10 cellular contexts compared by ENCODE assay signal in genomic region chr1:151840421-151840820, GRCh38. TPM values are rescaled to one million over a fixed set of nuclear protein-coding genes. Genes with fewer than 3 reads are reported as not detected.
DNase-seq lines count a peak whose midpoint lies in the region; ATAC-seq, FAIRE-seq and TF ChIP-seq lines count a peak whose summit lies in the region.
"Had no signal": no experiment of that assay in that cellular context is flagged by ENCODE, and none has a peak within 500 bp of the region (broad histone marks: within the 10 kb centered on the region; RNA-seq: fewer than 3 reads in every experiment).

No MANE protein-coding gene starts in this region.

- no peak for DNase-seq in activated CD8-positive, alpha-beta memory T cell treated with anti-CD3 and anti-CD28 coated beads, Interleukin-2, amount 10 ng/mL, durations not matched to agents 7 days and 5 days
- no peak for DNase-seq in activated CD8-positive, alpha-beta memory T cell treated with anti-CD3 and anti-CD28 coated beads for 24 hours
- no peak for DNase-seq in activated naive CD8-positive, alpha-beta T cell treated with anti-CD3 and anti-CD28 coated beads for 36 hours
- DNase-seq in keratinocyte (ENCODE audit: low read depth, low spot score) (no peak), suprapubic skin (ENCODE audit: low spot score in 2 of 2) (no peak), NCI-H82 treated with DMSO at 0.1 percent for 48 hours (lab: John Stamatoyannopoulos, UW; ENCODE audit: unreplicated experiment) (no peak)

- H3K9ac ChIP-seq in keratinocyte (ENCODE audit: control insufficient read depth, extremely low read depth, insufficient read depth, low read length): peak overlapping the region; percentile 80

- H3K4me1 ChIP-seq in keratinocyte (ENCODE audit: control insufficient read depth, extremely low read depth, insufficient read depth, low read length) (peaks cover 31% of the 10 kb centered on the region), suprapubic skin (peaks cover 48% of the 10 kb centered on the region)

- dilution Hi-C loops in keratinocyte (cut with MboI; ENCODE audit: extremely low pct_ligation_motif_present, low sequenced_read_pairs): no loop called here

- H3K4me2 ChIP-seq in keratinocyte (ENCODE audit: control insufficient read depth, extremely low read depth, insufficient read depth, low read depth, low read length): peak overlapping the region; percentile 84

- TF ChIP-seq EP300 in suprapubic skin (IDR thresholded peaks at IDR 0.05): no peak

- TF ChIP-seq CTCF in keratinocyte (optimal IDR thresholded peaks at IDR 0.05 in 1 of 3, IDR thresholded peaks at IDR 0.05 in 1 of 3, conservative IDR thresholded peaks at IDR 0.05 in 1 of 3; ENCODE audit: extremely low read depth in 1 of 3, insufficient read depth in 2 of 3, low read length in 3 of 3) (no peak), suprapubic skin (IDR thresholded peaks at IDR 0.05) (no peak)

- H3K4me3 ChIP-seq in keratinocyte (ENCODE audit: control insufficient read depth in 2 of 3, extremely low read depth in 1 of 3, insufficient read depth in 2 of 3, low read depth in 1 of 3, low read length in 3 of 3) (peak overlapping the region; percentile 44 to 66 (median 60)), suprapubic skin (peak overlapping the region; percentile 48)

- peaks cover 1% of the 10 kb centered on the region for H3K36me3 Mint-ChIP-seq in activated CD8-positive, alpha-beta memory T cell treated with anti-CD3 and anti-CD28 coated beads, Interleukin-2, amount 10 ng/mL, durations not matched to agents 7 days and 5 days
- peaks cover 19% of the 10 kb centered on the region for H3K36me3 Mint-ChIP-seq in activated naive CD8-positive, alpha-beta T cell treated with anti-CD3 and anti-CD28 coated beads for 36 hours

- no peak for FAIRE-seq in keratinocyte (lab: Jason Lieb, UNC)
- FAIRE-seq: HTR-8/SVneo had no signal

- peak overlapping the region; percentile 62 for H2AFZ ChIP-seq in keratinocyte (ENCODE audit: control insufficient read depth, low read length)

- peak overlapping the region; percentile 79 for H3K4me3 Mint-ChIP-seq in activated CD8-positive, alpha-beta memory T cell treated with anti-CD3 and anti-CD28 coated beads, Interleukin-2, amount 10 ng/mL, durations not matched to agents 7 days and 5 days
- peak overlapping the region; percentile 82 for H3K4me3 Mint-ChIP-seq in activated naive CD8-positive, alpha-beta T cell treated with anti-CD3 and anti-CD28 coated beads for 36 hours

- H3K27ac Mint-ChIP-seq in activated CD8-positive, alpha-beta memory T cell treated with anti-CD3 and anti-CD28 coated beads, Interleukin-2, amount 10 ng/mL, durations not matched to agents 7 days and 5 days: peak overlapping the region; percentile 71
- no peak overlapping the region for H3K27ac Mint-ChIP-seq in activated naive CD8-positive, alpha-beta T cell treated with anti-CD3 and anti-CD28 coated beads for 36 hours

- H3K9me3 Mint-ChIP-seq in activated CD8-positive, alpha-beta memory T cell treated with anti-CD3 and anti-CD28 coated beads, Interleukin-2, amount 10 ng/mL, durations not matched to agents 7 days and 5 days (ENCODE audit: low read depth): no peaks in the 10 kb centered on the region
- H3K9me3 Mint-ChIP-seq in activated naive CD8-positive, alpha-beta T cell treated with anti-CD3 and anti-CD28 coated beads for 36 hours: no peaks in the 10 kb centered on the region

- ATAC-seq in activated CD8-positive, alpha-beta memory T cell treated with anti-CD3 and anti-CD28 coated beads, Interleukin-2, amount 10 ng/mL, durations not matched to agents 7 days and 5 days: no peak
- ATAC-seq in HG03039 (IDR thresholded peaks at IDR 0.05; ENCODE audit: unreplicated experiment): no peak
- no peak for ATAC-seq in GM19035 (IDR thresholded peaks at IDR 0.05; ENCODE audit: unreplicated experiment)

- H3K27me3 ChIP-seq in keratinocyte (ENCODE audit: control insufficient read depth, extremely low read depth, insufficient read depth, low read length) (no peaks in the 10 kb centered on the region), suprapubic skin (peaks cover 12% of the 10 kb centered on the region)

- H3K36me3 ChIP-seq in keratinocyte (ENCODE audit: control insufficient read depth in 2 of 2, extremely low read depth in 1 of 2, insufficient read depth in 2 of 2, low read length in 2 of 2) (no peaks in the 10 kb centered on the region), suprapubic skin (no peaks in the 10 kb centered on the region)

- no peak for TF ChIP-seq POLR2A in suprapubic skin (IDR thresholded peaks at IDR 0.05)

- peaks cover 35% of the 10 kb centered on the region for H3K4me1 Mint-ChIP-seq in activated CD8-positive, alpha-beta memory T cell treated with anti-CD3 and anti-CD28 coated beads, Interleukin-2, amount 10 ng/mL, durations not matched to agents 7 days and 5 days
- H3K4me1 Mint-ChIP-seq in activated naive CD8-positive, alpha-beta T cell treated with anti-CD3 and anti-CD28 coated beads for 36 hours: peaks cover 33% of the 10 kb centered on the region

- CTCF ChIA-PET in activated CD8-positive, alpha-beta memory T cell treated with anti-CD3 and anti-CD28 coated beads, Interleukin-2, amount 10 ng/mL, durations not matched to agents 7 days and 5 days (lab: Charles Lee): interaction anchor here (0.6 to 1.8 kb wide), 8 partner anchors 8 to 308 kb away, joined by 3 to 8 read pairs (median 3); partner anchors contain the start of gene MRPL9

- H3K27ac ChIP-seq in keratinocyte (ENCODE audit: control insufficient read depth, insufficient read depth, low read length) (peak overlapping the region; percentile 83), suprapubic skin (peak overlapping the region; percentile 91)

- peaks cover 2% of the 10 kb centered on the region for H3K27me3 Mint-ChIP-seq in activated CD8-positive, alpha-beta memory T cell treated with anti-CD3 and anti-CD28 coated beads, Interleukin-2, amount 10 ng/mL, durations not matched to agents 7 days and 5 days
- no peaks in the 10 kb centered on the region for H3K27me3 Mint-ChIP-seq in activated naive CD8-positive, alpha-beta T cell treated with anti-CD3 and anti-CD28 coated beads for 36 hours

- no peaks in the 10 kb centered on the region for H3K79me2 ChIP-seq in keratinocyte (ENCODE audit: control insufficient read depth, insufficient read depth, low read length)

- H3K9me3 ChIP-seq in keratinocyte (ENCODE audit: control insufficient read depth, low read depth, low read length): no peaks in the 10 kb centered on the region
- H3K9me3 ChIP-seq in suprapubic skin: no peaks in the 10 kb centered on the region

- H3K9me1 ChIP-seq in keratinocyte (ENCODE audit: control insufficient read depth, extremely low read depth, insufficient read depth, low read length): peaks cover 2% of the 10 kb centered on the region

- H4K20me1 ChIP-seq in keratinocyte (ENCODE audit: control insufficient read depth, extremely low read depth, insufficient read depth, low read length): no peaks in the 10 kb centered on the region

RNA-seq across cellular contexts. Expression of gene C2CD4D, which starts 0.8 kb away (rescaled TPM):
- under 1 TPM; 0.33 to 0.96 TPM for total RNA-seq in activated CD8-positive, alpha-beta memory T cell treated with anti-CD3 and anti-CD28 coated beads, Interleukin-2, amount 10 ng/mL, durations not matched to agents 7 days and 5 days
- under 1 TPM; 0.68 to 0.76 TPM for total RNA-seq in activated naive CD8-positive, alpha-beta T cell treated with anti-CD3 and anti-CD28 coated beads for 36 hours
- polyA plus RNA-seq in keratinocyte: 0.05 to 0.08 TPM (median 0.05 TPM) in 3 replicates
- polyA plus RNA-seq in keratinocyte (2011; ENCODE audit: low read depth): not detected
- 0.05 TPM in 1 of 2 replicates, not detected in the other for polyA plus RNA-seq in keratinocyte (2011; cell fraction: cytosol; rRNA removed)
- 0.08 and 0.09 TPM in 2 replicates for polyA plus RNA-seq in keratinocyte (2011; cell fraction: nucleus; rRNA removed)
- polyA plus RNA-seq in keratinocyte (2012; ENCODE audit: low replicate concordance): 0.17 and 0.27 TPM in 2 replicates
- not detected in 3 replicates for polyA minus RNA-seq in keratinocyte
- not detected for polyA minus RNA-seq in keratinocyte (2011; cell fraction: cytosol; rRNA and poly(A)+ RNA removed)
- polyA minus RNA-seq in keratinocyte (2011; cell fraction: nucleus; rRNA and poly(A)+ RNA removed): not detected in 2 replicates
- total RNA-seq in suprapubic skin: 1 to 10 TPM in 3 of 4 donors, under 1 TPM in 1; 0.68 to 7.3 (median 2.1) TPM

RNA-seq across cellular contexts. Expression of gene RORC, which starts 8.8 kb away (rescaled TPM):
- 1 to 10 TPM in 1 of 2 experiments, under 1 TPM in 1; 0.30 to 1.3 TPM for total RNA-seq in activated CD8-positive, alpha-beta memory T cell treated with anti-CD3 and anti-CD28 coated beads, Interleukin-2, amount 10 ng/mL, durations not matched to agents 7 days and 5 days
- under 1 TPM; 0.06 to 0.12 TPM for total RNA-seq in activated naive CD8-positive, alpha-beta T cell treated with anti-CD3 and anti-CD28 coated beads for 36 hours
- polyA plus RNA-seq in keratinocyte: 0.05 to 0.13 TPM (median 0.12 TPM) in 3 replicates
- 0.77 TPM for polyA plus RNA-seq in keratinocyte (2011; ENCODE audit: low read depth)
- 0.07 and 0.16 TPM in 2 replicates for polyA plus RNA-seq in keratinocyte (2011; cell fraction: cytosol; rRNA removed)
- polyA plus RNA-seq in keratinocyte (2011; cell fraction: nucleus; rRNA removed): 0.17 and 0.22 TPM in 2 replicates
- 2.3 TPM in 1 of 2 replicates, not detected in the other for polyA plus RNA-seq in keratinocyte (2012; ENCODE audit: low replicate concordance)
- 0.10 to 0.98 TPM (median 0.10 TPM) in 3 replicates for polyA minus RNA-seq in keratinocyte
- polyA minus RNA-seq in keratinocyte (2011; cell fraction: cytosol; rRNA and poly(A)+ RNA removed): 0.96 TPM
- polyA minus RNA-seq in keratinocyte (2011; cell fraction: nucleus; rRNA and poly(A)+ RNA removed): 0.54 TPM in 1 of 2 replicates, not detected in the other
- 10 to 100 TPM; 29.0 to 73.8 (median 43.0) TPM for total RNA-seq in suprapubic skin

RNA-seq across cellular contexts. Expression of gene THEM5, which starts 13.1 kb away (rescaled TPM):
- total RNA-seq in activated CD8-positive, alpha-beta memory T cell treated with anti-CD3 and anti-CD28 coated beads, Interleukin-2, amount 10 ng/mL, durations not matched to agents 7 days and 5 days: not detected
- total RNA-seq in activated naive CD8-positive, alpha-beta T cell treated with anti-CD3 and anti-CD28 coated beads for 36 hours: not detected
- 0.18 to 0.61 TPM (median 0.19 TPM) in 3 replicates for polyA plus RNA-seq in keratinocyte
- 6.4 TPM for polyA plus RNA-seq in keratinocyte (2011; ENCODE audit: low read depth)
- 0.10 TPM in 1 of 2 replicates, not detected in the other for polyA plus RNA-seq in keratinocyte (2011; cell fraction: cytosol; rRNA removed)
- 0.33 TPM in 1 of 2 replicates, not detected in the other for polyA plus RNA-seq in keratinocyte (2011; cell fraction: nucleus; rRNA removed)
- polyA plus RNA-seq in keratinocyte (2012; ENCODE audit: low replicate concordance): 11.5 TPM in 1 of 2 replicates, not detected in the other
- polyA minus RNA-seq in keratinocyte: 0.20 to 1.0 TPM (median 0.46 TPM) in 3 replicates
- polyA minus RNA-seq in keratinocyte (2011; cell fraction: cytosol; rRNA and poly(A)+ RNA removed): not detected
- polyA minus RNA-seq in keratinocyte (2011; cell fraction: nucleus; rRNA and poly(A)+ RNA removed): not detected in 2 replicates
- total RNA-seq in suprapubic skin: 10 to 100 TPM; 29.1 to 89.7 (median 64.3) TPM
- total RNA-seq: activated CD8-positive, alpha-beta memory T cell treated with anti-CD3 and anti-CD28 coated beads for 36 hours had no signal

RNA-seq across cellular contexts. Expression of gene LINGO4, which starts 35.2 kb away (rescaled TPM):
- under 1 TPM; 0.07 to 0.15 TPM for total RNA-seq in activated CD8-positive, alpha-beta memory T cell treated with anti-CD3 and anti-CD28 coated beads, Interleukin-2, amount 10 ng/mL, durations not matched to agents 7 days and 5 days
- not detected for total RNA-seq in activated naive CD8-positive, alpha-beta T cell treated with anti-CD3 and anti-CD28 coated beads for 36 hours
- polyA plus RNA-seq in keratinocyte: not detected in 3 replicates
- polyA plus RNA-seq in keratinocyte (2011; ENCODE audit: low read depth): not detected
- polyA plus RNA-seq in keratinocyte (2011; cell fraction: cytosol; rRNA removed): not detected in 2 replicates
- 0.04 TPM in 1 of 2 replicates, not detected in the other for polyA plus RNA-seq in keratinocyte (2011; cell fraction: nucleus; rRNA removed)
- not detected in 2 replicates for polyA plus RNA-seq in keratinocyte (2012; ENCODE audit: low replicate concordance)
- not detected in 3 replicates for polyA minus RNA-seq in keratinocyte
- not detected for polyA minus RNA-seq in keratinocyte (2011; cell fraction: cytosol; rRNA and poly(A)+ RNA removed)
- not detected in 2 replicates for polyA minus RNA-seq in keratinocyte (2011; cell fraction: nucleus; rRNA and poly(A)+ RNA removed)
- 1 to 10 TPM in 1 of 4 donors, under 1 TPM in 3; 0.38 to 2.7 (median 0.81) TPM for total RNA-seq in suprapubic skin

RNA-seq across cellular contexts. Expression of gene TDRKH, which starts 50.1 kb away (rescaled TPM):
- 10 to 100 TPM; 16.4 to 17.1 TPM for total RNA-seq in activated CD8-positive, alpha-beta memory T cell treated with anti-CD3 and anti-CD28 coated beads, Interleukin-2, amount 10 ng/mL, durations not matched to agents 7 days and 5 days
- total RNA-seq in activated naive CD8-positive, alpha-beta T cell treated with anti-CD3 and anti-CD28 coated beads for 36 hours: 1 to 10 TPM; 9.0 to 9.1 TPM
- 7.1 to 10.4 TPM (median 9.7 TPM) in 3 replicates for polyA plus RNA-seq in keratinocyte
- polyA plus RNA-seq in keratinocyte (2011; ENCODE audit: low read depth): 14.3 TPM
- 6.2 and 8.2 TPM in 2 replicates for polyA plus RNA-seq in keratinocyte (2011; cell fraction: cytosol; rRNA removed)
- polyA plus RNA-seq in keratinocyte (2011; cell fraction: nucleus; rRNA removed): 10.4 and 10.5 TPM in 2 replicates
- polyA plus RNA-seq in keratinocyte (2012; ENCODE audit: low replicate concordance): 5.6 and 9.6 TPM in 2 replicates
- polyA minus RNA-seq in keratinocyte: 5.0 to 9.3 TPM (median 6.6 TPM) in 3 replicates
- polyA minus RNA-seq in keratinocyte (2011; cell fraction: cytosol; rRNA and poly(A)+ RNA removed): 2.3 TPM
- 4.3 and 6.1 TPM in 2 replicates for polyA minus RNA-seq in keratinocyte (2011; cell fraction: nucleus; rRNA and poly(A)+ RNA removed)
- total RNA-seq in suprapubic skin: 1 to 10 TPM; 1.2 to 4.1 (median 3.1) TPM

Comparison
In these comparisons a context has a peak if more than half of its experiments do, and no peak if none do; other contexts are left out.
1. RNA of gene RORC, which starts 8.8 kb away (total RNA-seq): 29.0 to 73.8 TPM in suprapubic skin; 0.30 to 1.3 TPM in activated CD8-positive, alpha-beta memory T cell treated with anti-CD3 and anti-CD28 coated beads, Interleukin-2, amount 10 ng/mL, durations not matched to agents 7 days and 5 days and 0.06 to 0.12 TPM in activated naive CD8-positive, alpha-beta T cell treated with anti-CD3 and anti-CD28 coated beads for 36 hours; every median in the first group is over 10 times any median in the second.
2. RNA of gene THEM5, which starts 13.1 kb away (total RNA-seq): 29.1 to 89.7 TPM in suprapubic skin; not detected in activated CD8-positive, alpha-beta memory T cell treated with anti-CD3 and anti-CD28 coated beads, Interleukin-2, amount 10 ng/mL, durations not matched to agents 7 days and 5 days and not detected in activated naive CD8-positive, alpha-beta T cell treated with anti-CD3 and anti-CD28 coated beads for 36 hours; every median in the first group is over 10 times any median in the second.